ENCODE assay signal across 15 cellular contexts in the genomic region with DNA sequence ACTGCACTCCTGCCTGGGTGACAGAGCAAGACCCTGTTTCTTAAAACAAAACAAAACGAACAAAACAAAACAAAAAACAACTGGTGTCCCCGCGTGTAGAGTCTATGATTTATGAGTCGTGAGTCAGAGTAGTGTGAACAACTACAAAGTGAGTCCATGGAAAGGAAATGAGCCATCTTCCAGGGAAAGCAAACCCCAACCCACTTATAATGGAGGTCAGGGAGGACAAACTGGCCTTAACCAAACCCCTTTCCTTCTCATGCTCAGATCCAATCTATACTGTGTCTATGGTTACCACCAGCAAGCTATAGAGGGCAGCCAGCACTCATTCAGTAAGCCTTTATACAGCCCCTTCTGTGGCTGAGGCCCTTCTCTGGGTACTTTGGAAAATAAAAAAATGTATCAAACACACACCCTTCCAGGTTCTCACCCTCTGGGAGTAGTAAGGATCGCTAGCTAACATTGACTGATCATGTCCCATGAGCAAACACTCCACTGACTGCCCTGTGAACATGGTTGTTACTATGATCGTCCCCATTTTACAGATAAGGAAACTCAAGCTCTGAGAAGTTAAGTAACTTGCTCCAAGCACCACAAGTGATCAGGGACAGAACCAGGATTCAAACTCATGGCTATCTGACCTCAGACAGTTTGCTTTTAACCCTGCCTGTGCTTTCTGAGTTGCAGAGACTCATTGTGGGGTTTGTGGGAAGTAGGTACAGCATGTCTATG. TPM values are rescaled to one million over a fixed set of nuclear protein-coding genes. Genes with fewer than 3 reads are reported as not detected.
DNase-seq lines count a peak whose midpoint lies in the region; ATAC-seq and TF ChIP-seq lines count a peak whose summit lies in the region.
"Had no signal": no experiment of that assay in that cellular context is flagged by ENCODE, and none has a peak within 500 bp of the region (broad histone marks: within the 10 kb centered on the region; RNA-seq: fewer than 3 reads in every experiment).

No MANE protein-coding gene starts in this region.

- no peak for TF ChIP-seq CTCF in fibroblast of lung (conservative IDR thresholded peaks at IDR 0.05 in 1 of 2, IDR thresholded peaks at IDR 0.05 in 1 of 2; ENCODE audit: low read depth in 1 of 2, low read length in 2 of 2)

- no peak overlapping the region for H3K27ac ChIP-seq in fibroblast of lung (ENCODE audit: insufficient read depth, low read length)
- H3K27ac ChIP-seq in effector memory CD4-positive, alpha-beta T cell (ENCODE audit: insufficient read depth, low read length, poor library complexity, severe bottlenecking): no peak overlapping the region
- H3K27ac ChIP-seq: skin epidermis had no signal

- H3K4me2 ChIP-seq in fibroblast of lung (ENCODE audit: extremely low read depth, insufficient read depth, low read length): no peak overlapping the region

- H3K4me1 ChIP-seq in fibroblast of lung (ENCODE audit: control insufficient read depth, extremely low read depth, insufficient read depth, low read length) (peaks cover 4% of the 10 kb centered on the region), HAP-1 (no peaks in the 10 kb centered on the region)
- no peaks in the 10 kb centered on the region for H3K4me1 ChIP-seq in effector memory CD4-positive, alpha-beta T cell (ENCODE audit: control insufficient read depth, insufficient read depth, low read length, poor library complexity, severe bottlenecking)

- H3K27me3 ChIP-seq in fibroblast of lung (ENCODE audit: control insufficient read depth, insufficient read depth, low read length) (no peaks in the 10 kb centered on the region), HAP-1 (ENCODE audit: low read depth) (no peaks in the 10 kb centered on the region)
- no peaks in the 10 kb centered on the region for H3K27me3 ChIP-seq in effector memory CD4-positive, alpha-beta T cell (replicated peaks; ENCODE audit: control insufficient read depth, insufficient read depth, low read length, poor library complexity, severe bottlenecking)
- H3K27me3 ChIP-seq: gastroesophageal sphincter had no signal

- no peaks in the 10 kb centered on the region for H3K79me2 ChIP-seq in fibroblast of lung (ENCODE audit: control insufficient read depth, insufficient read depth, low read length)

- ATAC-seq in GM18511 (IDR thresholded peaks at IDR 0.05; ENCODE audit: unreplicated experiment): peak; percentile 31
- ATAC-seq in GM21786 (IDR thresholded peaks at IDR 0.05; ENCODE audit: unreplicated experiment): no peak
- no peak for ATAC-seq in GM18502 (IDR thresholded peaks at IDR 0.05; ENCODE audit: poor library complexity, unreplicated experiment)
- ATAC-seq: gastroesophageal sphincter, mucosa of descending colon had no signal

- in situ Hi-C loops in HAP-1 (cut with MboI; ENCODE audit: low sequenced_read_pairs): no loop called here

- no peaks in the 10 kb centered on the region for H4K20me1 ChIP-seq in fibroblast of lung (ENCODE audit: control insufficient read depth, extremely low read depth, insufficient read depth, low read length)

- H3K9ac ChIP-seq in fibroblast of lung (ENCODE audit: insufficient read depth, low read length): no peak overlapping the region

- H3K9me3 ChIP-seq in fibroblast of lung (ENCODE audit: control insufficient read depth, insufficient read depth, low read depth, low read length) (no peaks in the 10 kb centered on the region), HAP-1 (no peaks in the 10 kb centered on the region)
- H3K9me3 ChIP-seq in effector memory CD4-positive, alpha-beta T cell (ENCODE audit: control insufficient read depth, low read length): no peaks in the 10 kb centered on the region
- H3K9me3 ChIP-seq: gastroesophageal sphincter, mucosa of descending colon had no signal

- DNase-seq in RPMI7951 (ENCODE audit: low read depth) (peak; percentile 84), fibroblast of lung (ENCODE audit: low read depth in 2 of 2) (peak; percentile 55 to 83), pulmonary artery endothelial cell (ENCODE audit: low read depth, low spot score) (peak; percentile 86), HAP-1 (ENCODE audit: low spot score in 2 of 2) (no peak)
- no peak for DNase-seq in effector memory CD4-positive, alpha-beta T cell
- DNase-seq: aorta, COR-L47, mucosa of descending colon had no signal

- H3K4me3 ChIP-seq in fibroblast of lung (replicated peaks in 1 of 4; ENCODE audit: control extremely low read depth in 1 of 4, insufficient read depth in 1 of 4, low read depth in 3 of 4, low read length in 4 of 4) (no peak overlapping the region), HAP-1 (no peak overlapping the region)
- H3K4me3 ChIP-seq in effector memory CD4-positive, alpha-beta T cell (ENCODE audit: insufficient read depth, low read depth, low read length, poor library complexity, severe bottlenecking): no peak overlapping the region
- H3K4me3 ChIP-seq: gastroesophageal sphincter, mucosa of descending colon, skin epidermis had no signal

- H2AFZ ChIP-seq in fibroblast of lung (ENCODE audit: low read length): no peak overlapping the region

- H3K36me3 ChIP-seq in fibroblast of lung (ENCODE audit: control insufficient read depth, insufficient read depth, low read length) (no peaks in the 10 kb centered on the region), HAP-1 (replicated peaks) (no peaks in the 10 kb centered on the region)
- H3K36me3 ChIP-seq in effector memory CD4-positive, alpha-beta T cell (ENCODE audit: control insufficient read depth, insufficient read depth, low read length): no peaks in the 10 kb centered on the region
- H3K36me3 ChIP-seq: gastroesophageal sphincter had no signal

RNA-seq across cellular contexts. Expression of a gene that starts 24.7 kb away (rescaled TPM):
- total RNA-seq in RPMI7951 (2014; rRNA removed; shearing (Covaris generic)): 95.0 and 103 TPM in 2 replicates
- total RNA-seq in fibroblast of lung: 24.8 and 60.6 TPM in 2 replicates
- polyA plus RNA-seq in fibroblast of lung: 20.0 and 44.1 TPM in 2 replicates
- polyA plus RNA-seq in fibroblast of lung (2012): 13.7 and 32.9 TPM in 2 replicates
- 3.8 and 6.3 TPM in 2 replicates for polyA minus RNA-seq in fibroblast of lung (ENCODE audit: low replicate concordance)
- 13.5 and 24.3 TPM in 2 replicates for total RNA-seq in pulmonary artery endothelial cell
- total RNA-seq: activated CD8-positive, alpha-beta memory T cell treated with anti-CD3 and anti-CD28 coated beads for 36 hours had no signal

RNA-seq across cellular contexts. Expression of a gene that starts 54.9 kb away (rescaled TPM):
- total RNA-seq in RPMI7951 (2014; rRNA removed; shearing (Covaris generic)): not detected in 2 replicates
- total RNA-seq in fibroblast of lung: not detected in 2 replicates
- polyA plus RNA-seq in fibroblast of lung: not detected in 2 replicates
- not detected in 2 replicates for polyA plus RNA-seq in fibroblast of lung (2012)
- polyA minus RNA-seq in fibroblast of lung (ENCODE audit: low replicate concordance): not detected in 2 replicates
- not detected in 2 replicates for total RNA-seq in pulmonary artery endothelial cell
- total RNA-seq: activated CD8-positive, alpha-beta memory T cell treated with anti-CD3 and anti-CD28 coated beads for 36 hours; aorta; gastroesophageal sphincter; mucosa of descending colon; NCI-H460 had no signal
- polyA plus RNA-seq: aorta had no signal

Comparison
In these comparisons a context has a peak if more than half of its experiments do, and no peak if none do; other contexts are left out.
1. DNase-seq: peak in RPMI7951 (single experiment), fibroblast of lung (2 of 2) and pulmonary artery endothelial cell (single experiment); none in HAP-1 (0 of 2) and effector memory CD4-positive, alpha-beta T cell (0 of 3).